ENCODE assay signal across 8 cellular contexts in the genomic region with DNA sequence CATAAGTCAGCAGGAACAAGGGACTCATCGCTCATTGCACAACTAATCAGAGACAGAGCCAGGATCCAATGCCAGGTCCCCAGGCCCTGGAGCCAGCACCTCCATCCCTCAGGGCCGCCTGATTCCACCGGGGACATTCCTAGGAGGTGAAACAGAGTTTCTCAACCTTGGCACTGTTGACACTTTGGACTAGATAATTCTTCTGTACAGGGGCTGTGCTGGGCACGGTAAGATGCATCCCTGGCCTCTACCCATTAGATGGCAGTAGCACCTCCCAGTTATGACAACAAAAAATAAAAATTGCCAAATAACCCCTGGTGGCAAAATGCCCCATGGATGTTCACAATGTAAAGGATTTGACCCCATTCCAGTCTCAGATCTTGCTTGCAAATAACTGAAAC.
DNase-seq lines count a peak whose midpoint lies in the region; ATAC-seq and TF ChIP-seq lines count a peak whose summit lies in the region.

No MANE protein-coding gene starts in this region.

- TF ChIP-seq CTCF in GM20000 (IDR thresholded peaks at IDR 0.05; ENCODE audit: extremely low read depth, missing control alignments) (peak; percentile 48), WTC11 (IDR thresholded peaks at IDR 0.05) (no peak)

- POLR2A ChIA-PET in WTC11 (lab: Charles Lee) = no interaction called here

- no peak; the same call in 1 of the 2 replicates for ATAC-seq in WTC11

- peaks cover 15% of the 10 kb centered on the region for H3K9me3 Mint-ChIP-seq in WTC11

- no peak overlapping the region for H3K27ac Mint-ChIP-seq in WTC11

- H3K36me3 Mint-ChIP-seq in WTC11 = no peaks in the 10 kb centered on the region

- peak; percentile 46 to 51 for DNase-seq in AML-193 (lab: John Stamatoyannopoulos, UW)
- DNase-seq in GM20000 (ENCODE audit: low spot score) = no peak
- peak; percentile 45 for DNase-seq in RPMI8226
- DNase-seq in germinal center (ENCODE audit: low spot score) = peak; percentile 13
- no peak for DNase-seq in putamen (ENCODE audit: low spot score)
- DNase-seq in NCI-H345 treated with DMSO at 0.1 percent for 48 hours (lab: John Stamatoyannopoulos, UW; ENCODE audit: unreplicated experiment) = no peak
- no peak for DNase-seq in midbrain (lab: John Stamatoyannopoulos, UW)
- no peak for DNase-seq in WTC11 (ENCODE audit: low spot score)

- CTCF ChIA-PET in WTC11 (lab: Charles Lee) = interaction anchor here (0.9 to 1.6 kb wide), 3 partner anchors 80 to 93 kb away, joined by 3 to 6 read pairs (median 3); no protein-coding TSS in a partner anchor

- H3K4me1 Mint-ChIP-seq in WTC11 = no peaks in the 10 kb centered on the region

- H3K27me3 Mint-ChIP-seq in WTC11 (ENCODE audit: low read depth) = 0 out of 2 replicates have a peak, but pooled peaks cover 4% of the 10 kb centered on the region

- H3K4me3 Mint-ChIP-seq in WTC11 = no peak overlapping the region

TF ChIP-seq in WTC11, 78 proteins besides CTCF, POLR2A, EP300 and RAD21:
- TF ChIP-seq NR3C1 (CRISPR knock-in tag; conservative IDR thresholded peaks at IDR 0.05; ENCODE audit: low read depth) (no peak), CBFB (CRISPR knock-in tag; IDR thresholded peaks at IDR 0.05; ENCODE audit: low read depth) (no peak), PRRX2 (CRISPR knock-in tag; IDR thresholded peaks at IDR 0.05) (no peak), CREB1 (CRISPR knock-in tag; IDR thresholded peaks at IDR 0.05) (no peak), SMAD3 (CRISPR knock-in tag; IDR thresholded peaks at IDR 0.05; ENCODE audit: borderline replicate concordance) (no peak), ZNF219 (CRISPR knock-in tag; IDR thresholded peaks at IDR 0.05; ENCODE audit: borderline replicate concordance) (no peak), ETV6 (CRISPR knock-in tag; IDR thresholded peaks at IDR 0.05) (no peak), ZNF416 (CRISPR knock-in tag; IDR thresholded peaks at IDR 0.05) (no peak), PREB (CRISPR knock-in tag; IDR thresholded peaks at IDR 0.05; ENCODE audit: borderline replicate concordance) (no peak)
- TF ChIP-seq, protein P1, sequence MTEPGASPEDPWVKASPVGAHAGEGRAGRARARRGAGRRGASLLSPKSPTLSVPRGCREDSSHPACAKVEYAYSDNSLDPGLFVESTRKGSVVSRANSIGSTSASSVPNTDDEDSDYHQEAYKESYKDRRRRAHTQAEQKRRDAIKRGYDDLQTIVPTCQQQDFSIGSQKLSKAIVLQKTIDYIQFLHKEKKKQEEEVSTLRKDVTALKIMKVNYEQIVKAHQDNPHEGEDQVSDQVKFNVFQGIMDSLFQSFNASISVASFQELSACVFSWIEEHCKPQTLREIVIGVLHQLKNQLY (CRISPR knock-in tag; IDR thresholded peaks at IDR 0.05) = no peak
- TF ChIP-seq, protein P2, sequence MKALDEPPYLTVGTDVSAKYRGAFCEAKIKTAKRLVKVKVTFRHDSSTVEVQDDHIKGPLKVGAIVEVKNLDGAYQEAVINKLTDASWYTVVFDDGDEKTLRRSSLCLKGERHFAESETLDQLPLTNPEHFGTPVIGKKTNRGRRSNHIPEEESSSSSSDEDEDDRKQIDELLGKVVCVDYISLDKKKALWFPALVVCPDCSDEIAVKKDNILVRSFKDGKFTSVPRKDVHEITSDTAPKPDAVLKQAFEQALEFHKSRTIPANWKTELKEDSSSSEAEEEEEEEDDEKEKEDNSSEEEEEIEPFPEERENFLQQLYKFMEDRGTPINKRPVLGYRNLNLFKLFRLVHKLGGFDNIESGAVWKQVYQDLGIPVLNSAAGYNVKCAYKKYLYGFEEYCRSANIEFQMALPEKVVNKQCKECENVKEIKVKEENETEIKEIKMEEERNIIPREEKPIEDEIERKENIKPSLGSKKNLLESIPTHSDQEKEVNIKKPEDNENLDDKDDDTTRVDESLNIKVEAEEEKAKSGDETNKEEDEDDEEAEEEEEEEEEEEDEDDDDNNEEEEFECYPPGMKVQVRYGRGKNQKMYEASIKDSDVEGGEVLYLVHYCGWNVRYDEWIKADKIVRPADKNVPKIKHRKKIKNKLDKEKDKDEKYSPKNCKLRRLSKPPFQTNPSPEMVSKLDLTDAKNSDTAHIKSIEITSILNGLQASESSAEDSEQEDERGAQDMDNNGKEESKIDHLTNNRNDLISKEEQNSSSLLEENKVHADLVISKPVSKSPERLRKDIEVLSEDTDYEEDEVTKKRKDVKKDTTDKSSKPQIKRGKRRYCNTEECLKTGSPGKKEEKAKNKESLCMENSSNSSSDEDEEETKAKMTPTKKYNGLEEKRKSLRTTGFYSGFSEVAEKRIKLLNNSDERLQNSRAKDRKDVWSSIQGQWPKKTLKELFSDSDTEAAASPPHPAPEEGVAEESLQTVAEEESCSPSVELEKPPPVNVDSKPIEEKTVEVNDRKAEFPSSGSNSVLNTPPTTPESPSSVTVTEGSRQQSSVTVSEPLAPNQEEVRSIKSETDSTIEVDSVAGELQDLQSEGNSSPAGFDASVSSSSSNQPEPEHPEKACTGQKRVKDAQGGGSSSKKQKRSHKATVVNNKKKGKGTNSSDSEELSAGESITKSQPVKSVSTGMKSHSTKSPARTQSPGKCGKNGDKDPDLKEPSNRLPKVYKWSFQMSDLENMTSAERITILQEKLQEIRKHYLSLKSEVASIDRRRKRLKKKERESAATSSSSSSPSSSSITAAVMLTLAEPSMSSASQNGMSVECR (CRISPR knock-in tag; IDR thresholded peaks at IDR 0.05; ENCODE audit: borderline replicate concordance) = no peak
TF ChIP-seq in WTC11: peak in this region for 0.

Comparison
In these comparisons a context has a peak if more than half of its experiments do, and no peak if none do; other contexts are left out.
1. DNase-seq: peak in AML-193 (2 of 2), RPMI8226 (single experiment) and germinal center (single experiment); none in GM20000 (single experiment), putamen (single experiment), NCI-H345 treated with DMSO at 0.1 percent for 48 hours (single experiment), midbrain (single experiment) and WTC11 (single experiment).